23 cellular contexts compared by ENCODE assay signal in genomic region chr20:2331092-2331491, GRCh38. TPM values are rescaled to one million over a fixed set of nuclear protein-coding genes. Genes with fewer than 3 reads are reported as not detected.
"Had no signal": no experiment of that assay in that cellular context is flagged by ENCODE, and none has a peak within 500 bp of the region (broad histone marks: within the 10 kb centered on the region; RNA-seq: fewer than 3 reads in every experiment).

No MANE protein-coding gene starts in this region.

- H3K4me3 Mint-ChIP-seq: activated CD8-positive, alpha-beta T cell treated with anti-CD3 and anti-CD28 coated beads, Interleukin-2, amount 10 ng/mL, durations not matched to agents 7 days and 5 days; activated naive CD4-positive, alpha-beta T cell treated with anti-CD3 and anti-CD28 coated beads for 36 hours; activated naive CD8-positive, alpha-beta T cell; activated T-cell treated with anti-CD3 and anti-CD28 coated beads, Interleukin-2, amount 50 U/mL, for 4 hours; T-cell had no signal

- H3K4me3 ChIP-seq: breast epithelium, PC-9 had no signal

- H3K27ac Mint-ChIP-seq: activated CD8-positive, alpha-beta T cell treated with anti-CD3 and anti-CD28 coated beads, Interleukin-2, amount 10 ng/mL, durations not matched to agents 7 days and 5 days; activated naive CD4-positive, alpha-beta T cell treated with anti-CD3 and anti-CD28 coated beads for 36 hours; activated naive CD8-positive, alpha-beta T cell; T-cell had no signal

- ATAC-seq: activated CD8-positive, alpha-beta T cell treated with anti-CD3 and anti-CD28 coated beads, Interleukin-2, amount 10 ng/mL, durations not matched to agents 7 days and 5 days; activated T-cell treated with anti-CD3 and anti-CD28 coated beads, Interleukin-2, amount 50 U/mL, for 4 hours; T-cell had no signal

- H3K9me3 ChIP-seq: breast epithelium had no signal

- H3K36me3 Mint-ChIP-seq: activated naive CD8-positive, alpha-beta T cell; T-cell had no signal

- H3K4me1 ChIP-seq: breast epithelium had no signal

- H3K9me3 Mint-ChIP-seq: activated naive CD4-positive, alpha-beta T cell treated with anti-CD3 and anti-CD28 coated beads for 36 hours; activated T-cell treated with anti-CD3 and anti-CD28 coated beads, Interleukin-2, amount 50 U/mL, for 4 hours; T-cell had no signal

- DNase-seq: activated CD4-positive, alpha-beta T cell treated with anti-CD3 and anti-CD28 coated beads for 4 hours; activated CD4-positive, alpha-beta T cell treated with anti-CD3 and anti-CD28 coated beads, Interleukin-2, amount 50 U/mL, for 4 hours; activated CD4-positive, CD25-positive, alpha-beta regulatory T cell; activated CD8-positive, alpha-beta T cell treated with anti-CD3 and anti-CD28 coated beads, Interleukin-2, amount 10 ng/mL, durations not matched to agents 7 days and 5 days; activated gamma-delta T cell; activated naive CD4-positive, alpha-beta T cell treated with anti-CD3 and anti-CD28 coated beads for 36 hours; activated T-cell treated with anti-CD3 and anti-CD28 coated beads, Interleukin-2, amount 50 U/mL, for 4 hours; caudate nucleus; KG1; NCI-H1105 treated with DMSO at 0.1 percent for 48 hours; NCI-H1436 treated with DMSO at 0.1 percent for 48 hours; NCI-H2081; NCI-H524; PC-9; SIG-M5; T-cell; T-helper 2 cell had no signal

- H3K27ac ChIP-seq: breast epithelium, PC-9, VCaP had no signal

- H3K36me3 ChIP-seq: breast epithelium had no signal

- H3K4me1 Mint-ChIP-seq: T-cell had no signal

RNA-seq across cellular contexts. Expression of gene TGM3, which starts 35.3 kb away (rescaled TPM):
- total RNA-seq: activated CD8-positive, alpha-beta T cell treated with anti-CD3 and anti-CD28 coated beads, Interleukin-2, amount 10 ng/mL, durations not matched to agents 7 days and 5 days; activated naive CD4-positive, alpha-beta T cell treated with anti-CD3 and anti-CD28 coated beads for 36 hours; breast epithelium; LHCN-M2; M059J; PC-9; T-cell had no signal

RNA-seq across cellular contexts. Expression of gene TGM6, which starts 49.6 kb away (rescaled TPM):
- total RNA-seq: activated CD8-positive, alpha-beta T cell treated with anti-CD3 and anti-CD28 coated beads, Interleukin-2, amount 10 ng/mL, durations not matched to agents 7 days and 5 days; activated naive CD4-positive, alpha-beta T cell treated with anti-CD3 and anti-CD28 coated beads for 36 hours; activated T-cell treated with anti-CD3 and anti-CD28 coated beads, Interleukin-2, amount 50 U/mL, for 4 hours; breast epithelium; cerebellum; LHCN-M2; M059J; PC-9; T-cell had no signal
